Comparison of ENCODE assay signal across 23 cellular contexts in the genomic region with DNA sequence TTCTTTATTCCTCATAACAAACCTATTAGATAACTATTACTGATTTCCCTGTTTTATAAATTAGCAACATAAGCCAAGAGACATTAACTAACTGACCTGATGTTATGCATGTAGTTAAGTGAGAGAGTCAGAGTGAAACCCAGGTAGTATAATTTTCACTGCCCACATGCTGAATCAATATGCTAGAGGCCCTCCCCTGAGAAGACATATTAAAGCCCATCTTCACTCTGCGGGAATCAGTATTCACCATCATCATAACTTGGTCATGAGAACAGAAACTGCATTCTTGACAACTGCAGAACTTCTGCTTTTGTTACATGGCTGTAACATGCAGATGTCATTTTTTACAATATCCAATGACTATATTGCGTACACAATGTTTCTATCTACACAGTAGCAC.
"Had no signal": no experiment of that assay in that cellular context is flagged by ENCODE, and none has a peak within 500 bp of the region (broad histone marks: within the 10 kb centered on the region; RNA-seq: fewer than 3 reads in every experiment).

No MANE protein-coding gene starts in this region.

- H3K79me2 ChIP-seq: hepatocyte had no signal

- FAIRE-seq: endothelial cell of umbilical vein, frontal cortex, islet of Langerhans, keratinocyte had no signal

- H3K27me3 ChIP-seq: dorsolateral prefrontal cortex, esophagus muscularis mucosa, foreskin keratinocyte, gastroesophageal sphincter, heart left ventricle, hepatocyte, left lung had no signal

- H2AFZ ChIP-seq: hepatocyte had no signal

- H3K27ac ChIP-seq: coronary artery, dorsolateral prefrontal cortex, esophagus muscularis mucosa, foreskin keratinocyte, gastroesophageal sphincter, heart left ventricle, hepatocyte, left lung, lower lobe of right lung had no signal

- H3K4me1 ChIP-seq: esophagus muscularis mucosa, foreskin keratinocyte, gastroesophageal sphincter, heart left ventricle, left lung, lower lobe of right lung had no signal

- H3K36me3 ChIP-seq: esophagus muscularis mucosa, gastroesophageal sphincter, heart left ventricle, left lung, lower lobe of right lung had no signal

- ATAC-seq: foreskin keratinocyte; gastroesophageal sphincter; heart left ventricle; left cardiac atrium; left lung; left ventricle myocardium superior; lower lobe of right lung; mucosa of descending colon; naive thymus-derived CD8-positive, alpha-beta T cell had no signal

- H3K9me3 ChIP-seq: esophagus muscularis mucosa, gastroesophageal sphincter, left lung, lower lobe of right lung had no signal

- H3K4me3 ChIP-seq: coronary artery, dorsolateral prefrontal cortex, esophagus muscularis mucosa, gastroesophageal sphincter, heart left ventricle, hepatocyte, left lung, lower lobe of right lung, mucosa of descending colon had no signal

- DNase-seq: dermis blood vessel endothelial cell; dorsolateral prefrontal cortex; effector CD4-positive, alpha-beta T cell; effector memory CD4-positive, alpha-beta T cell; foreskin keratinocyte; heart left ventricle; hypothalamus; left cardiac atrium; left lung; left ventricle myocardium superior; lower lobe of right lung; mesenchymal stem cell; mucosa of descending colon; naive B cell; naive thymus-derived CD8-positive, alpha-beta T cell had no signal

- H3K4me2 ChIP-seq: hepatocyte had no signal
